Comparison of ENCODE assay signal across 2 cellular contexts in the genomic region with DNA sequence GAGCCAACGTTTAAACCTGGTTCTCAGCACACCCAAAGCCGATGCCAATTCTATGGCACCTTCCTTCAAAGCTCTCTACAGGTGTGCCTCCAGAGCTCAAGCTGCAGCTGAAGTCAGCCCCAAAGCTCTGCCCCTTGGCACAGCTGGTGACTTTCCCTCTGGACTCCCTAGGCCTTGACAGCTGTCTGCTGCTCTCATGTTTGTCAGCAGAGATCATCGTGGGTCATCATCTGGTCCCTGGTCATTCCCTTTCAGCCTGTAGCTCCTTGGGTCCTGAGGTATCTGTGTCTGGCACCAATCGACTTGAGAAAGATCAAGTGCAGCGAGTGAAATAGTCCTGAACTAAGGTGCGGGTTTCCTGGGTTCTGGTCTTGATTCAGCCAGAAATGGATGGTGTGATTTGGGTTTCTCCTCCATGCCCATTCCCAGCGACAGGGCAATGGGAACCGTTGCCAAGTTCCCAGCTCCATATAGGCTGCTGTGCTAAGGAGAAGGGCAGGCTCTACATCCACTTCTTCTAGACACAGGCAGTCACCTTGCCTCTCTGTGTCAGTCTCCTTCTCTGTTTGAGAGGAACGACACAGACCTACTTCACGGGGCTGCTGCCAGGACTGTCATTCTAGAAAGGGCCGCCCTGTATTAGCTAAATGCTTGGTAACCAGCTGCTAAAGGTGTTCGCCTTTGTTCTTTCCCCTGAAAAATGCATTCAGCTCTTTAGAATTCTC.
TF ChIP-seq lines count a peak whose summit lies in the region.

No MANE protein-coding gene starts in this region.

TF ChIP-seq in HCT116, 20 proteins besides CTCF, POLR2A, EP300 and RAD21:
- TF ChIP-seq FOSL1 (IDR thresholded peaks at IDR 0.05; ENCODE audit: low read depth): no peak
- TF ChIP-seq YY1 (IDR thresholded peaks at IDR 0.05; ENCODE audit: extremely low read depth, insufficient replicate concordance, low read depth, low read length): no peak
- TF ChIP-seq SIN3A (IDR thresholded peaks at IDR 0.05; ENCODE audit: low read depth): no peak
- TF ChIP-seq, protein P1, sequence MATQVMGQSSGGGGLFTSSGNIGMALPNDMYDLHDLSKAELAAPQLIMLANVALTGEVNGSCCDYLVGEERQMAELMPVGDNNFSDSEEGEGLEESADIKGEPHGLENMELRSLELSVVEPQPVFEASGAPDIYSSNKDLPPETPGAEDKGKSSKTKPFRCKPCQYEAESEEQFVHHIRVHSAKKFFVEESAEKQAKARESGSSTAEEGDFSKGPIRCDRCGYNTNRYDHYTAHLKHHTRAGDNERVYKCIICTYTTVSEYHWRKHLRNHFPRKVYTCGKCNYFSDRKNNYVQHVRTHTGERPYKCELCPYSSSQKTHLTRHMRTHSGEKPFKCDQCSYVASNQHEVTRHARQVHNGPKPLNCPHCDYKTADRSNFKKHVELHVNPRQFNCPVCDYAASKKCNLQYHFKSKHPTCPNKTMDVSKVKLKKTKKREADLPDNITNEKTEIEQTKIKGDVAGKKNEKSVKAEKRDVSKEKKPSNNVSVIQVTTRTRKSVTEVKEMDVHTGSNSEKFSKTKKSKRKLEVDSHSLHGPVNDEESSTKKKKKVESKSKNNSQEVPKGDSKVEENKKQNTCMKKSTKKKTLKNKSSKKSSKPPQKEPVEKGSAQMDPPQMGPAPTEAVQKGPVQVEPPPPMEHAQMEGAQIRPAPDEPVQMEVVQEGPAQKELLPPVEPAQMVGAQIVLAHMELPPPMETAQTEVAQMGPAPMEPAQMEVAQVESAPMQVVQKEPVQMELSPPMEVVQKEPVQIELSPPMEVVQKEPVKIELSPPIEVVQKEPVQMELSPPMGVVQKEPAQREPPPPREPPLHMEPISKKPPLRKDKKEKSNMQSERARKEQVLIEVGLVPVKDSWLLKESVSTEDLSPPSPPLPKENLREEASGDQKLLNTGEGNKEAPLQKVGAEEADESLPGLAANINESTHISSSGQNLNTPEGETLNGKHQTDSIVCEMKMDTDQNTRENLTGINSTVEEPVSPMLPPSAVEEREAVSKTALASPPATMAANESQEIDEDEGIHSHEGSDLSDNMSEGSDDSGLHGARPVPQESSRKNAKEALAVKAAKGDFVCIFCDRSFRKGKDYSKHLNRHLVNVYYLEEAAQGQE (IDR thresholded peaks at IDR 0.05; ENCODE audit: low read depth): no peak
- TF ChIP-seq ELF1 (IDR thresholded peaks at IDR 0.05; ENCODE audit: borderline replicate concordance, low read depth): no peak
- no peak for TF ChIP-seq EGR1 (IDR thresholded peaks at IDR 0.05; ENCODE audit: low read depth)
- TF ChIP-seq SP1 (IDR thresholded peaks at IDR 0.05; ENCODE audit: low read depth): no peak
- TF ChIP-seq ZFX (IDR thresholded peaks at IDR 0.05): no peak
- TF ChIP-seq CEBPB (IDR thresholded peaks at IDR 0.05; ENCODE audit: low read depth): no peak
- TF ChIP-seq ATF3 (IDR thresholded peaks at IDR 0.05): no peak
- no peak for TF ChIP-seq TCF7L2 (IDR thresholded peaks at IDR 0.05; ENCODE audit: borderline replicate concordance, extremely low read depth, insufficient read depth, insufficient read length)
- TF ChIP-seq EZH2 (IDR thresholded peaks at IDR 0.05): no peak

TF ChIP-seq in K562, 482 proteins besides CTCF, POLR2A, EP300 and RAD21:
- TF ChIP-seq HDAC8 (tag; IDR thresholded peaks at IDR 0.05) (no peak), PHF20 (IDR thresholded peaks at IDR 0.05; ENCODE audit: partially characterized antibody) (no peak), SP1 (CRISPR knock-in tag; IDR thresholded peaks at IDR 0.05) (no peak), TGIF2 (CRISPR knock-in tag; IDR thresholded peaks at IDR 0.05) (no peak), NR4A1 (CRISPR knock-in tag; IDR thresholded peaks at IDR 0.05) (no peak), NR4A1 (tag; IDR thresholded peaks at IDR 0.05) (no peak)
- TF ChIP-seq, protein P2, sequence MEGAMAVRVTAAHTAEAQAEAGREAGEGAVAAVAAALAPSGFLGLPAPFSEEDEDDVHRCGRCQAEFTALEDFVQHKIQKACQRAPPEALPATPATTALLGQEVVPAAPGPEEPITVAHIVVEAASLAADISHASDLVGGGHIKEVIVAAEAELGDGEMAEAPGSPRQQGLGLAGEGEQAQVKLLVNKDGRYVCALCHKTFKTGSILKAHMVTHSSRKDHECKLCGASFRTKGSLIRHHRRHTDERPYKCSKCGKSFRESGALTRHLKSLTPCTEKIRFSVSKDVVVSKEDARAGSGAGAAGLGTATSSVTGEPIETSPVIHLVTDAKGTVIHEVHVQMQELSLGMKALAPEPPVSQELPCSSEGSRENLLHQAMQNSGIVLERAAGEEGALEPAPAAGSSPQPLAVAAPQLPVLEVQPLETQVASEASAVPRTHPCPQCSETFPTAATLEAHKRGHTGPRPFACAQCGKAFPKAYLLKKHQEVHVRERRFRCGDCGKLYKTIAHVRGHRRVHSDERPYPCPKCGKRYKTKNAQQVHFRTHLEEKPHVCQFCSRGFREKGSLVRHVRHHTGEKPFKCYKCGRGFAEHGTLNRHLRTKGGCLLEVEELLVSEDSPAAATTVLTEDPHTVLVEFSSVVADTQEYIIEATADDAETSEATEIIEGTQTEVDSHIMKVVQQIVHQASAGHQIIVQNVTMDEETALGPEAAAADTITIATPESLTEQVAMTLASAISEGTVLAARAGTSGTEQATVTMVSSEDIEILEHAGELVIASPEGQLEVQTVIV (CRISPR knock-in tag; IDR thresholded peaks at IDR 0.05; ENCODE audit: borderline replicate concordance): no peak
